ENCODE assay signal across 2 cellular contexts in genomic region chrX:42978655-42979379, GRCh38.
TF ChIP-seq lines count a peak whose summit lies in the region.

No MANE protein-coding gene starts in this region.

TF ChIP-seq in GM12891, 5 proteins besides CTCF, POLR2A, EP300 and RAD21:
- TF ChIP-seq POLR2AphosphoS5 (IDR thresholded peaks at IDR 0.05; ENCODE audit: low read depth, low read length): no peak
- TF ChIP-seq TAF1 (IDR thresholded peaks at IDR 0.05; ENCODE audit: low read depth, low read length): no peak
- no peak for TF ChIP-seq PAX5 (IDR thresholded peaks at IDR 0.05; ENCODE audit: insufficient read depth, low read length, severe bottlenecking)
- no peak for TF ChIP-seq SPI1 (IDR thresholded peaks at IDR 0.05; ENCODE audit: low read depth, low read length)
- no peak for TF ChIP-seq POU2F2 (IDR thresholded peaks at IDR 0.05; ENCODE audit: low read depth, low read length)
TF ChIP-seq in GM12891: peak in this region for 0.

TF ChIP-seq in H1, 55 proteins besides CTCF, POLR2A, EP300 and RAD21:
- TF ChIP-seq ASH2L (IDR thresholded peaks at IDR 0.05; ENCODE audit: low read length) (no peak), SIX5 (IDR thresholded peaks at IDR 0.05; ENCODE audit: low read depth, low read length) (no peak), TAF1 (IDR thresholded peaks at IDR 0.05; ENCODE audit: low read depth, low read length) (no peak), JUN (IDR thresholded peaks at IDR 0.05; ENCODE audit: low read depth, low read length) (no peak), NANOG (IDR thresholded peaks at IDR 0.05; ENCODE audit: insufficient read depth, low read depth, low read length, poor library complexity, severe bottlenecking) (no peak), ZNF274 (IDR thresholded peaks at IDR 0.05; ENCODE audit: borderline replicate concordance, extremely low read depth, low read length) (no peak), CEBPB (IDR thresholded peaks at IDR 0.05; ENCODE audit: low read depth, low read length) (no peak), GTF2F1 (IDR thresholded peaks at IDR 0.05; ENCODE audit: borderline replicate concordance, low read depth, low read length) (no peak)
- TF ChIP-seq, protein P1, sequence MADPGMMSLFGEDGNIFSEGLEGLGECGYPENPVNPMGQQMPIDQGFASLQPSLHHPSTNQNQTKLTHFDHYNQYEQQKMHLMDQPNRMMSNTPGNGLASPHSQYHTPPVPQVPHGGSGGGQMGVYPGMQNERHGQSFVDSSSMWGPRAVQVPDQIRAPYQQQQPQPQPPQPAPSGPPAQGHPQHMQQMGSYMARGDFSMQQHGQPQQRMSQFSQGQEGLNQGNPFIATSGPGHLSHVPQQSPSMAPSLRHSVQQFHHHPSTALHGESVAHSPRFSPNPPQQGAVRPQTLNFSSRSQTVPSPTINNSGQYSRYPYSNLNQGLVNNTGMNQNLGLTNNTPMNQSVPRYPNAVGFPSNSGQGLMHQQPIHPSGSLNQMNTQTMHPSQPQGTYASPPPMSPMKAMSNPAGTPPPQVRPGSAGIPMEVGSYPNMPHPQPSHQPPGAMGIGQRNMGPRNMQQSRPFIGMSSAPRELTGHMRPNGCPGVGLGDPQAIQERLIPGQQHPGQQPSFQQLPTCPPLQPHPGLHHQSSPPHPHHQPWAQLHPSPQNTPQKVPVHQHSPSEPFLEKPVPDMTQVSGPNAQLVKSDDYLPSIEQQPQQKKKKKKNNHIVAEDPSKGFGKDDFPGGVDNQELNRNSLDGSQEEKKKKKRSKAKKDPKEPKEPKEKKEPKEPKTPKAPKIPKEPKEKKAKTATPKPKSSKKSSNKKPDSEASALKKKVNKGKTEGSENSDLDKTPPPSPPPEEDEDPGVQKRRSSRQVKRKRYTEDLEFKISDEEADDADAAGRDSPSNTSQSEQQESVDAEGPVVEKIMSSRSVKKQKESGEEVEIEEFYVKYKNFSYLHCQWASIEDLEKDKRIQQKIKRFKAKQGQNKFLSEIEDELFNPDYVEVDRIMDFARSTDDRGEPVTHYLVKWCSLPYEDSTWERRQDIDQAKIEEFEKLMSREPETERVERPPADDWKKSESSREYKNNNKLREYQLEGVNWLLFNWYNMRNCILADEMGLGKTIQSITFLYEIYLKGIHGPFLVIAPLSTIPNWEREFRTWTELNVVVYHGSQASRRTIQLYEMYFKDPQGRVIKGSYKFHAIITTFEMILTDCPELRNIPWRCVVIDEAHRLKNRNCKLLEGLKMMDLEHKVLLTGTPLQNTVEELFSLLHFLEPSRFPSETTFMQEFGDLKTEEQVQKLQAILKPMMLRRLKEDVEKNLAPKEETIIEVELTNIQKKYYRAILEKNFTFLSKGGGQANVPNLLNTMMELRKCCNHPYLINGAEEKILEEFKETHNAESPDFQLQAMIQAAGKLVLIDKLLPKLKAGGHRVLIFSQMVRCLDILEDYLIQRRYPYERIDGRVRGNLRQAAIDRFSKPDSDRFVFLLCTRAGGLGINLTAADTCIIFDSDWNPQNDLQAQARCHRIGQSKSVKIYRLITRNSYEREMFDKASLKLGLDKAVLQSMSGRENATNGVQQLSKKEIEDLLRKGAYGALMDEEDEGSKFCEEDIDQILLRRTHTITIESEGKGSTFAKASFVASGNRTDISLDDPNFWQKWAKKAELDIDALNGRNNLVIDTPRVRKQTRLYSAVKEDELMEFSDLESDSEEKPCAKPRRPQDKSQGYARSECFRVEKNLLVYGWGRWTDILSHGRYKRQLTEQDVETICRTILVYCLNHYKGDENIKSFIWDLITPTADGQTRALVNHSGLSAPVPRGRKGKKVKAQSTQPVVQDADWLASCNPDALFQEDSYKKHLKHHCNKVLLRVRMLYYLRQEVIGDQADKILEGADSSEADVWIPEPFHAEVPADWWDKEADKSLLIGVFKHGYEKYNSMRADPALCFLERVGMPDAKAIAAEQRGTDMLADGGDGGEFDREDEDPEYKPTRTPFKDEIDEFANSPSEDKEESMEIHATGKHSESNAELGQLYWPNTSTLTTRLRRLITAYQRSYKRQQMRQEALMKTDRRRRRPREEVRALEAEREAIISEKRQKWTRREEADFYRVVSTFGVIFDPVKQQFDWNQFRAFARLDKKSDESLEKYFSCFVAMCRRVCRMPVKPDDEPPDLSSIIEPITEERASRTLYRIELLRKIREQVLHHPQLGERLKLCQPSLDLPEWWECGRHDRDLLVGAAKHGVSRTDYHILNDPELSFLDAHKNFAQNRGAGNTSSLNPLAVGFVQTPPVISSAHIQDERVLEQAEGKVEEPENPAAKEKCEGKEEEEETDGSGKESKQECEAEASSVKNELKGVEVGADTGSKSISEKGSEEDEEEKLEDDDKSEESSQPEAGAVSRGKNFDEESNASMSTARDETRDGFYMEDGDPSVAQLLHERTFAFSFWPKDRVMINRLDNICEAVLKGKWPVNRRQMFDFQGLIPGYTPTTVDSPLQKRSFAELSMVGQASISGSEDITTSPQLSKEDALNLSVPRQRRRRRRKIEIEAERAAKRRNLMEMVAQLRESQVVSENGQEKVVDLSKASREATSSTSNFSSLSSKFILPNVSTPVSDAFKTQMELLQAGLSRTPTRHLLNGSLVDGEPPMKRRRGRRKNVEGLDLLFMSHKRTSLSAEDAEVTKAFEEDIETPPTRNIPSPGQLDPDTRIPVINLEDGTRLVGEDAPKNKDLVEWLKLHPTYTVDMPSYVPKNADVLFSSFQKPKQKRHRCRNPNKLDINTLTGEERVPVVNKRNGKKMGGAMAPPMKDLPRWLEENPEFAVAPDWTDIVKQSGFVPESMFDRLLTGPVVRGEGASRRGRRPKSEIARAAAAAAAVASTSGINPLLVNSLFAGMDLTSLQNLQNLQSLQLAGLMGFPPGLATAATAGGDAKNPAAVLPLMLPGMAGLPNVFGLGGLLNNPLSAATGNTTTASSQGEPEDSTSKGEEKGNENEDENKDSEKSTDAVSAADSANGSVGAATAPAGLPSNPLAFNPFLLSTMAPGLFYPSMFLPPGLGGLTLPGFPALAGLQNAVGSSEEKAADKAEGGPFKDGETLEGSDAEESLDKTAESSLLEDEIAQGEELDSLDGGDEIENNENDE (IDR thresholded peaks at IDR 0.05; ENCODE audit: insufficient replicate concordance, low read length): no peak
TF ChIP-seq in H1: peak in this region for 0.
